Comparison of ENCODE assay signal across 8 cellular contexts in the genomic region with DNA sequence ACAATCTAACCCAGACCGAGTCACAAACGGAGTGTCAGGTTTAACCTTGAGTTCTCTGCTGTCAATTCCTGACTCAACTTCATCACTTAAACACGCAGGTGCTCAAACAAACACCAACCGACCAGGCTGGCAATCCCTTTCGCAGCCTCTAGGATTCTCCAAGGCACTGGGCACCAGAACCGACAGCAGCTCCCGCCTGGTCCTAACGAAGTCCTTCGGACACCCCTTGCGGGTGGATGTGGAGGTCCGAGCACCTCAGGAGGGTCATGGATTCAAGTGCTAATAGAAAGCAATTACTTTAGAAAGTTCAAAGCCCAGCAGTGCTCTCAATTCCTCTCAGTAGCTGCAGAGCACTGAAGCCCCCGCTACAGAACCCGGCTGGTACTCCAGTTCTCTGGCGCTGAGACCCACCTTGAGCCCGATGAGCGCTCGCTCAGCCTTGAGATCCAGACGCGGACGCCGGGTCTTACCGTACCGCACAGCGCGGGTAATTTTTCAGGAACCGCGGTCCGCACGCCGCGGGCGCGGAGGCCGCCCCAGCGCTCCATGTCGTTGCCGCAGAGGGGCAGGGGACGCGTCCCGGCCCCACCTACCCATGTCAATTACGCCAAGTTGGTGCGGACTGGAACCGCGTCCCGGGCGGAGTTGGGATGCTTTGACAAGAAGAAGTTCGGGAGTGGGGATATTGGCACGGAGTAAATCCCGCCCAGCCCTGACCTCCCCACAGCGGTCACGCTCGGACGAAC. TPM values are rescaled to one million over a fixed set of nuclear protein-coding genes. Genes with fewer than 3 reads are reported as not detected.
A peak's percentile ranks its signal among the peaks of the same experiment; 100 is the strongest.
DNase-seq lines count a peak whose midpoint lies in the region; ATAC-seq and TF ChIP-seq lines count a peak whose summit lies in the region.

No MANE protein-coding gene starts in this region.

- H3K27ac ChIP-seq in liver (ENCODE audit: low read depth in 1 of 2, low read length in 2 of 2) = peak overlapping the region; percentile 62 to 71

- no peaks in the 10 kb centered on the region for H3K36me3 ChIP-seq in liver (ENCODE audit: control insufficient read depth in 4 of 4, insufficient read depth in 3 of 4, low read depth in 1 of 4, low read length in 3 of 4)

- no peaks in the 10 kb centered on the region for H3K36me3 Mint-ChIP-seq in activated CD4-positive, alpha-beta T cell treated with anti-CD3 and anti-CD28 coated beads, Interleukin-2, amount 10 ng/mL, durations not matched to agents 7 days and 5 days (ENCODE audit: low read depth)

- under 1% methylated on average over 53 of the region's 53 CpGs for WGBS in liver

- H3K4me3 ChIP-seq in liver (ENCODE audit: low read depth in 1 of 3, low read length in 3 of 3) = peak overlapping the region; percentile 50 to 76 (median 50)

- peaks cover 37% of the 10 kb centered on the region for H3K27me3 Mint-ChIP-seq in activated CD4-positive, alpha-beta T cell treated with anti-CD3 and anti-CD28 coated beads, Interleukin-2, amount 10 ng/mL, durations not matched to agents 7 days and 5 days

- CTCF ChIA-PET in activated CD4-positive, alpha-beta T cell treated with anti-CD3 and anti-CD28 coated beads, Interleukin-2, amount 10 ng/mL, durations not matched to agents 7 days and 5 days (lab: Charles Lee) = interaction anchor here (0.6 to 1.6 kb wide), 4 partner anchors 10 to 456 kb away, joined by 3 to 5 read pairs (median 3); no protein-coding TSS in a partner anchor

- no peaks in the 10 kb centered on the region for H3K9me3 Mint-ChIP-seq in activated CD4-positive, alpha-beta T cell treated with anti-CD3 and anti-CD28 coated beads, Interleukin-2, amount 10 ng/mL, durations not matched to agents 7 days and 5 days

- H3K9me3 ChIP-seq in liver (ENCODE audit: control insufficient read depth in 4 of 4, low read length in 3 of 4) = no peaks in the 10 kb centered on the region

- peak; percentile 45 for TF ChIP-seq CTCF in liver (IDR thresholded peaks at IDR 0.05; ENCODE audit: low read depth, low read length, missing input control)

- H3K9ac ChIP-seq in liver (ENCODE audit: low read depth in 1 of 2, low read length in 2 of 2) = peak overlapping the region; percentile 6 to 62

- POLR2A ChIA-PET in activated CD4-positive, alpha-beta T cell treated with anti-CD3 and anti-CD28 coated beads, Interleukin-2, amount 10 ng/mL, durations not matched to agents 7 days and 5 days (lab: Charles Lee) = no interaction called here

- H3K4me1 ChIP-seq in liver (ENCODE audit: control insufficient read depth in 4 of 4, insufficient read depth in 4 of 4, low read length in 3 of 4) = peaks cover 7 to 14% (median 12%) of the 10 kb centered on the region in 4 donors

- H3K4me3 Mint-ChIP-seq in activated CD4-positive, alpha-beta T cell treated with anti-CD3 and anti-CD28 coated beads, Interleukin-2, amount 10 ng/mL, durations not matched to agents 7 days and 5 days = peak overlapping the region; percentile 86

- ATAC-seq in HG03045 (IDR thresholded peaks at IDR 0.05; ENCODE audit: unreplicated experiment) = peak; percentile 22

- peak; percentile 40 to 62 for TF ChIP-seq RAD21 in liver (IDR thresholded peaks at IDR 0.05)

- DNase-seq in NCI-H2081 (lab: John Stamatoyannopoulos, UW) (peak; percentile 31 to 65), NCI-H2081 treated with DMSO at 0.1 percent for 48 hours (lab: John Stamatoyannopoulos, UW) (no peak), NCI-H460 (ENCODE audit: extremely low read depth, low read depth) (peak; percentile 56), dermis microvascular lymphatic vessel endothelial cell (ENCODE audit: low read depth in 2 of 2) (peak; percentile 50 to 82)
- peak; percentile 51 for DNase-seq in activated CD4-positive, alpha-beta T cell treated with anti-CD3 and anti-CD28 coated beads, Interleukin-2, amount 10 ng/mL, durations not matched to agents 7 days and 5 days
- DNase-seq in stimulated activated CD8-positive, alpha-beta memory T cell treated with anti-CD3 and anti-CD28 coated beads, Interleukin-15, amount 100 ng/mL, for 24 hours (ENCODE audit: low read depth) = peak; percentile 4

- peaks cover 19% of the 10 kb centered on the region for H3K4me1 Mint-ChIP-seq in activated CD4-positive, alpha-beta T cell treated with anti-CD3 and anti-CD28 coated beads, Interleukin-2, amount 10 ng/mL, durations not matched to agents 7 days and 5 days

- peak overlapping the region; percentile 57 for H3K27ac Mint-ChIP-seq in activated CD4-positive, alpha-beta T cell treated with anti-CD3 and anti-CD28 coated beads, Interleukin-2, amount 10 ng/mL, durations not matched to agents 7 days and 5 days

- no peaks in the 10 kb centered on the region for H3K27me3 ChIP-seq in liver (ENCODE audit: control insufficient read depth in 4 of 4, insufficient read depth in 4 of 4, low read length in 3 of 4)

TF ChIP-seq in liver, 16 proteins besides CTCF, POLR2A, EP300 and RAD21:
- no peak for TF ChIP-seq HNF4A (conservative IDR thresholded peaks at IDR 0.05)
- TF ChIP-seq GABPA (IDR thresholded peaks at IDR 0.05 in 1 of 2, conservative IDR thresholded peaks at IDR 0.05 in 1 of 2) = no peak
- no peak for TF ChIP-seq FOXA2 (IDR thresholded peaks at IDR 0.05)

RNA-seq across cellular contexts. Expression of a gene that starts 0.7 kb away (rescaled TPM):
- 4.0 and 6.5 TPM in 2 replicates for total RNA-seq in NCI-H460 (2014; rRNA removed; shearing (Covaris generic))
- polyA plus RNA-seq in NCI-H460 (2014; cell fraction: nucleus; rRNA removed) = 1.1 and 3.0 TPM in 2 replicates
- 1 to 10 TPM; 1.1 to 1.5 TPM for total RNA-seq in activated CD4-positive, alpha-beta T cell treated with anti-CD3 and anti-CD28 coated beads, Interleukin-2, amount 10 ng/mL, durations not matched to agents 7 days and 5 days
- 99.6 and 123 TPM in 2 replicates for total RNA-seq in dermis microvascular lymphatic vessel endothelial cell
- 10 to 100 TPM in 1 of 2 donors, 1 to 10 TPM in 1; 1.6 to 51.0 TPM for total RNA-seq in liver
- 1 to 10 TPM in 1 of 2 donors, under 1 TPM in 1; 0.93 to 1.1 TPM for polyA plus RNA-seq in liver

RNA-seq across cellular contexts. Expression of a gene that starts 43.6 kb away (rescaled TPM):
- 5.7 and 12.2 TPM in 2 replicates for total RNA-seq in NCI-H460 (2014; rRNA removed; shearing (Covaris generic))
- 8.7 and 19.9 TPM in 2 replicates for polyA plus RNA-seq in NCI-H460 (2014; cell fraction: nucleus; rRNA removed)
- total RNA-seq in activated CD4-positive, alpha-beta T cell treated with anti-CD3 and anti-CD28 coated beads, Interleukin-2, amount 10 ng/mL, durations not matched to agents 7 days and 5 days = 10 to 100 TPM in 1 of 2 experiments, 1 to 10 TPM in 1; 9.7 to 10.9 TPM
- total RNA-seq in dermis microvascular lymphatic vessel endothelial cell = 0.89 and 1.2 TPM in 2 replicates
- 1 to 10 TPM; 3.1 to 4.4 TPM for total RNA-seq in liver
- 1 to 10 TPM; 2.1 to 6.4 TPM for polyA plus RNA-seq in liver
